In the genomic region with DNA sequence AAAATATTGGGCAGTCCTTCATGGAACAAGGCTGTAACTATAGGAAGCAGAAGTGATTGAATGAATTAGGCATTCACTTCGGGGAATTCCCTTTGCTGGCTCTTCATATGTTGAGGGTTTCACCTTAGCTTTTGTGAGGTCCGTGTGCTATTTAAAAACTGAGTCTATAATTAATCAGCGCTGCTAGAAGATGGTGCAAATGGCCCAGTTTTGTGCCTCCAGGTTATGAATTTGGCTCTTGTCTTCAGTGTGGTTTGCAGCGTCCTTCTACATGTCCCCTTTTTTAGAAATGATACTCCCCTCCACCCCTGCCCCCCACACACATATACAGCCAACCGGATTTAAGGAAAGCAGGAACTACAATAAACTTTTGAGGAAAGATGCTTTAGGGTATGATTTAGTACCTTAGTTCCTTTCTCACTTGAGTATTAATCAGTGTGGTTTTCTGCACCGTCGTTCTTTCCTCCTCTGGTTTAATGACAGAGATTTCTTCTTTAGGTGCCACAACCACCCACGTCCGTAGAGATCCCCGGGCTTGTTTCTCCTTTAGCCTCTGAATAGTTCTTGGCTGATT, we compare ENCODE assay signal across 12 cellular contexts.
DNase-seq lines count a peak whose midpoint lies in the region; ATAC-seq, FAIRE-seq and TF ChIP-seq lines count a peak whose summit lies in the region.
"Had no signal": no experiment of that assay in that cellular context is flagged by ENCODE, and none has a peak within 500 bp of the region (broad histone marks: within the 10 kb centered on the region; RNA-seq: fewer than 3 reads in every experiment).

No MANE protein-coding gene starts in this region.

- POLR2A ChIA-PET in GM12878 (lab: Charles Lee): interaction anchor here (0.7 to 1.4 kb wide), 9 partner anchors 9 to 175 kb away, joined by 3 to 9 read pairs (median 4); no protein-coding TSS in a partner anchor

- CTCF ChIA-PET in GM12878 (lab: Yijun Ruan, JAX): interaction anchor here (0.8 to 4.6 kb wide), 12 partner anchors 8 to 766 kb away, joined by 3 to 24 read pairs (median 8); no protein-coding TSS in a partner anchor

- no peaks in the 10 kb centered on the region for H3K79me2 ChIP-seq in GM12878 (ENCODE audit: control insufficient read depth, insufficient read depth, low read length)

- H3K9me3 ChIP-seq in GM12878 (replicated peaks; ENCODE audit: control insufficient read depth, insufficient read depth, low read length): no peaks in the 10 kb centered on the region
- no peaks in the 10 kb centered on the region for H3K9me3 ChIP-seq in vagina

- ATAC-seq in GM19438 (IDR thresholded peaks at IDR 0.05; ENCODE audit: low read depth, unreplicated experiment) (peak; percentile 82), HG03025 (IDR thresholded peaks at IDR 0.05; ENCODE audit: low FRiP score, unreplicated experiment) (peak; percentile 49), GM12878 (peak; percentile 93)
- ATAC-seq: right cardiac atrium had no signal

- peak overlapping the region; percentile 82 for H3K27ac ChIP-seq in GM12878 (ENCODE audit: control insufficient read depth, insufficient read depth)
- no peak overlapping the region for H3K27ac ChIP-seq in vagina
- H3K27ac ChIP-seq: epithelial cell of prostate, VCaP had no signal

- RAD21 ChIA-PET in GM12878 (lab: Charles Lee; ENCODE audit: unreplicated experiment): interaction anchor here (0.7 to 3.8 kb wide), 17 partner anchors 8 to 174 kb away, joined by 3 to 38 read pairs (median 4); partner anchors contain the start of gene KAT6B

- FAIRE-seq in GM12878 (lab: Jason Lieb, UNC): peak; percentile 88

- TF ChIP-seq EP300 in GM12878 (IDR thresholded peaks at IDR 0.05; ENCODE audit: borderline replicate concordance in 1 of 2, control insufficient read depth in 1 of 2, low read depth in 2 of 2, low read length in 2 of 2): no peak; a peak in 1 of 4 replicates

- TF ChIP-seq RAD21 in GM12878 (IDR thresholded peaks at IDR 0.05; ENCODE audit: insufficient read depth, low read depth, low read length): no peak

- peak overlapping the region; percentile 93 for H3K4me2 ChIP-seq in GM12878 (ENCODE audit: control insufficient read depth, insufficient read depth)

- SMC1A ChIA-PET in GM12878 (lab: Charles Lee; ENCODE audit: uncharacterized antibody, unreplicated experiment): interaction anchor here (0.8 to 28.8 kb wide), 9 partner anchors 14 to 261 kb away, joined by 3 to 553 read pairs (median 5); no protein-coding TSS in a partner anchor

- TF ChIP-seq CTCF in GM13976 (IDR thresholded peaks at IDR 0.05; ENCODE audit: borderline replicate concordance, control extremely low read depth, extremely low read depth, insufficient read depth, missing control alignments) (no peak), GM12878 (IDR thresholded peaks at IDR 0.05 in 2 of 3, conservative IDR thresholded peaks at IDR 0.05 in 1 of 3; ENCODE audit: control insufficient read depth in 2 of 3, extremely low read depth in 1 of 3, insufficient read depth in 1 of 3, low read depth in 3 of 3, low read length in 3 of 3) (no peak), lower leg skin (IDR thresholded peaks at IDR 0.05) (no peak), vagina (IDR thresholded peaks at IDR 0.05) (no peak)

- H3K4me1 ChIP-seq in GM12878 (ENCODE audit: control insufficient read depth, insufficient read depth, low read length): peaks cover 21% of the 10 kb centered on the region
- H3K4me1 ChIP-seq in vagina: no peaks in the 10 kb centered on the region

- H2AFZ ChIP-seq in GM12878 (ENCODE audit: control insufficient read depth, low read depth, low read length): peak overlapping the region; percentile 9; the same call in 1 of the 2 replicates

- intact Hi-C loops in GM12878 (cut with micrococcal nuclease; ENCODE audit: unreplicated experiment): no loop called here
- intact Hi-C loops in lower leg skin (cut with DNase I; ENCODE audit: low total_unique reads): no loop called here
- intact Hi-C loops in vagina (cut with DNase I): no loop called here

- DNase-seq in GM13976 (ENCODE audit: low spot score) (peak; percentile 60), GM12878 (ENCODE audit: low read depth, low spot score) (no peak), lower leg skin (ENCODE audit: low spot score in 2 of 2) (no peak), NCI-H510A treated with DMSO at 0.1 percent for 48 hours (lab: John Stamatoyannopoulos, UW) (no peak), vagina (ENCODE audit: extremely low spot score in 2 of 2) (no peak), hippocampal formation (lab: John Stamatoyannopoulos, UW) (no peak)
- DNase-seq: NCI-H1092 treated with DMSO at 0.1 percent for 48 hours, right cardiac atrium had no signal

- H3K4me3 ChIP-seq in GM12878 (peak overlapping the region; percentile 46), lower leg skin (ENCODE audit: low read depth, poor library complexity, severe bottlenecking) (no peak overlapping the region), vagina (no peak overlapping the region)

- WGBS in GM12878 (ENCODE audit: insufficient coverage, insufficient replicate concordance, low lambda C conversion rate, missing lambda C conversion rate): 0% methylated on average over 10 of the region's 10 CpGs
- 70 to 77% methylated on average over 10 of the region's 10 CpGs for WGBS in lower leg skin, 2 donors

- BruUV-seq in GM12878 (replicated peaks; lab: Mats Ljungman, UMichigan): no TSS peak

- no peak for TF ChIP-seq POLR2A in GM12878 (IDR thresholded peaks at IDR 0.05; ENCODE audit: low read depth, low read length)
- no peak for TF ChIP-seq POLR2A in lower leg skin (IDR thresholded peaks at IDR 0.05)
- no peak for TF ChIP-seq POLR2A in vagina (IDR thresholded peaks at IDR 0.05)

- peak overlapping the region; percentile 51; the same call in 1 of the 2 replicates for H3K9ac ChIP-seq in GM12878 (ENCODE audit: control insufficient read depth, insufficient read depth, low read length)

- in situ Hi-C loops in GM13976 (cut with MboI; ENCODE audit: low sequenced_read_pairs, unreplicated experiment): no loop called here
- in situ Hi-C loops in GM12878 (cut with MboI): no loop called here

- H3K36me3 ChIP-seq in GM12878 (ENCODE audit: control insufficient read depth in 2 of 2, insufficient read depth in 2 of 2, low read length in 1 of 2) (peaks cover 2 to 6% of the 10 kb centered on the region in 2 experiments; a peak in 2 of 4 replicates), vagina (peaks cover 0 to 1% of the 10 kb centered on the region in 2 donors)

- H3K27me3 ChIP-seq in GM12878 (replicated peaks in 1 of 2; ENCODE audit: control insufficient read depth in 2 of 2, insufficient read depth in 2 of 2, low read length in 1 of 2) (no peaks in the 10 kb centered on the region), vagina (no peaks in the 10 kb centered on the region)

- H4K20me1 ChIP-seq in GM12878 (ENCODE audit: control insufficient read depth, insufficient read depth): no peaks in the 10 kb centered on the region

TF ChIP-seq in GM12878, 131 proteins besides CTCF, POLR2A, EP300 and RAD21 (continues in another document):
- TF ChIP-seq PML (IDR thresholded peaks at IDR 0.05; ENCODE audit: low read length) (no peak), HDAC6 (IDR thresholded peaks at IDR 0.05; ENCODE audit: unreplicated experiment) (no peak), ZNF592 (IDR thresholded peaks at IDR 0.05) (no peak), WRNIP1 (IDR thresholded peaks at IDR 0.05; ENCODE audit: borderline replicate concordance, low read depth, low read length) (no peak), ASH2L (IDR thresholded peaks at IDR 0.05; ENCODE audit: borderline replicate concordance, low read depth) (0 out of 2 replicates have a peak, but pooled peaks have one; percentile 56), SPI1 (IDR thresholded peaks at IDR 0.05; ENCODE audit: borderline replicate concordance, insufficient read depth, low read depth, low read length) (peak; percentile 51; the same call in 1 of the 2 replicates), KLF5 (IDR thresholded peaks at IDR 0.05; ENCODE audit: partially characterized antibody) (no peak), POU2F2 (IDR thresholded peaks at IDR 0.05; ENCODE audit: borderline replicate concordance, low read depth, low read length) (peak; percentile 36; the same call in 1 of the 3 replicates), NFIC (IDR thresholded peaks at IDR 0.05; ENCODE audit: low read depth, low read length) (peak; percentile 72; the same call in 1 of the 2 replicates), HDAC2 (IDR thresholded peaks at IDR 0.05) (no peak)
